24 cellular contexts compared by ENCODE assay signal in genomic region chr5:109354761-109355160, GRCh38. TPM values are rescaled to one million over a fixed set of nuclear protein-coding genes. Genes with fewer than 3 reads are reported as not detected.
DNase-seq lines count a peak whose midpoint lies in the region; ATAC-seq and TF ChIP-seq lines count a peak whose summit lies in the region.
"Had no signal": no experiment of that assay in that cellular context is flagged by ENCODE, and none has a peak within 500 bp of the region (broad histone marks: within the 10 kb centered on the region; RNA-seq: fewer than 3 reads in every experiment).

No MANE protein-coding gene starts in this region.

- H3K9me3 Mint-ChIP-seq in activated naive CD8-positive, alpha-beta T cell treated with anti-CD3 and anti-CD28 coated beads, Interleukin-2, amount 10 ng/mL, durations not matched to agents 7 days and 5 days = no peaks in the 10 kb centered on the region
- H3K9me3 Mint-ChIP-seq in activated naive CD8-positive, alpha-beta T cell treated with anti-CD3 and anti-CD28 coated beads for 36 hours = no peaks in the 10 kb centered on the region
- H3K9me3 Mint-ChIP-seq: GM23338, neural crest cell had no signal

- no peak overlapping the region for H3K4me3 ChIP-seq in PC-3 (ENCODE audit: low read length)
- no peak overlapping the region for H3K4me3 ChIP-seq in psoas muscle
- H3K4me3 ChIP-seq: GM23338, prostate gland, thyroid gland had no signal

- no peaks in the 10 kb centered on the region for H3K36me3 ChIP-seq in PC-3 (ENCODE audit: low read depth, low read length)
- H3K36me3 ChIP-seq in psoas muscle (ENCODE audit: insufficient read depth in 1 of 2, low read depth in 1 of 2) = peaks cover 0 to 45% of the 10 kb centered on the region in 2 donors
- H3K36me3 ChIP-seq: prostate gland had no signal

- H3F3A ChIP-seq in PC-3 (ENCODE audit: low read length, unreplicated experiment) = no peaks in the 10 kb centered on the region

- peak; percentile 33 for ATAC-seq in activated naive CD8-positive, alpha-beta T cell treated with anti-CD3 and anti-CD28 coated beads, Interleukin-2, amount 10 ng/mL, durations not matched to agents 7 days and 5 days (ENCODE audit: low read depth)
- ATAC-seq in PC-3 (no peak), psoas muscle (peak; percentile 44 to 69 (median 58)), HG03045 (IDR thresholded peaks at IDR 0.05; ENCODE audit: unreplicated experiment) (no peak)
- ATAC-seq: GM23338 had no signal

- no peak for TF ChIP-seq CTCF in PC-3 (conservative IDR thresholded peaks at IDR 0.05; ENCODE audit: low read depth, low read length)
- TF ChIP-seq CTCF in psoas muscle (IDR thresholded peaks at IDR 0.05) = no peak

- intact Hi-C loops in PC-3 (cut with micrococcal nuclease) (no loop called here), psoas muscle (cut with DNase I) (no loop called here)

- no peak for DNase-seq in activated naive CD8-positive, alpha-beta T cell treated with anti-CD3 and anti-CD28 coated beads, Interleukin-2, amount 10 ng/mL, durations not matched to agents 7 days and 5 days
- no peak for DNase-seq in activated naive CD8-positive, alpha-beta T cell treated with anti-CD3 and anti-CD28 coated beads for 36 hours
- DNase-seq in PC-3 (peak; percentile 18), dermis blood vessel endothelial cell (peak; percentile 13), psoas muscle (peak; percentile 22 to 36), DMS53 treated with DMSO at 0.1 percent for 48 hours (lab: John Stamatoyannopoulos, UW; ENCODE audit: unreplicated experiment) (no peak), SKM-1 treated with dmso at 0.1 percent for 144 hours (lab: John Stamatoyannopoulos, UW; ENCODE audit: unreplicated experiment) (no peak)
- DNase-seq: activated CD4-positive, alpha-beta T cell treated with anti-CD3 and anti-CD28 coated beads for 48 hours; activated CD8-positive, alpha-beta memory T cell treated with anti-CD3 and anti-CD28 coated beads, Interleukin-2, amount 50 U/mL, for 4 hours; C1 segment of cervical spinal cord; caudate nucleus; head of caudate nucleus; Karpas-422; NCI-H1417 treated with DMSO at 0.1 percent for 48 hours; NCI-H2171 treated with DMSO at 0.1 percent for 48 hours; NCI-H526; stimulated activated CD4-positive, alpha-beta T cell treated with anti-CD3 and anti-CD28 coated beads, Interleukin-4, amount 100 ng/mL, for 24 hours; stimulated activated naive CD4-positive, alpha-beta T cell treated with Interleukin-2 at 50 U/mL for 16 hours; SW 1271; thyroid gland had no signal

- no peaks in the 10 kb centered on the region for H3K9me2 ChIP-seq in PC-3 (replicated peaks; ENCODE audit: low read length)

- H3K27ac ChIP-seq in PC-3 (ENCODE audit: low read length) (no peak overlapping the region), psoas muscle (no peak overlapping the region)
- H3K27ac ChIP-seq: prostate gland, thyroid gland had no signal

- 81 to 98% (median 87%) methylated on average over 2 of the region's 2 CpGs for WGBS in psoas muscle, 3 donors

- no peaks in the 10 kb centered on the region for H3K27me3 Mint-ChIP-seq in activated naive CD8-positive, alpha-beta T cell treated with anti-CD3 and anti-CD28 coated beads, Interleukin-2, amount 10 ng/mL, durations not matched to agents 7 days and 5 days
- H3K27me3 Mint-ChIP-seq in activated naive CD8-positive, alpha-beta T cell treated with anti-CD3 and anti-CD28 coated beads for 36 hours = no peaks in the 10 kb centered on the region

- no peaks in the 10 kb centered on the region for H4K20me1 ChIP-seq in PC-3 (ENCODE audit: low read length)

- no peaks in the 10 kb centered on the region for H3K79me2 ChIP-seq in PC-3 (ENCODE audit: low read length)

- peaks cover 24% of the 10 kb centered on the region for H3K36me3 Mint-ChIP-seq in activated naive CD8-positive, alpha-beta T cell treated with anti-CD3 and anti-CD28 coated beads, Interleukin-2, amount 10 ng/mL, durations not matched to agents 7 days and 5 days
- peaks cover 20% of the 10 kb centered on the region for H3K36me3 Mint-ChIP-seq in activated naive CD8-positive, alpha-beta T cell treated with anti-CD3 and anti-CD28 coated beads for 36 hours

- H3K4me3 Mint-ChIP-seq in activated naive CD8-positive, alpha-beta T cell treated with anti-CD3 and anti-CD28 coated beads, Interleukin-2, amount 10 ng/mL, durations not matched to agents 7 days and 5 days = no peak overlapping the region
- no peak overlapping the region for H3K4me3 Mint-ChIP-seq in activated naive CD8-positive, alpha-beta T cell treated with anti-CD3 and anti-CD28 coated beads for 36 hours
- H3K4me3 Mint-ChIP-seq: GM23338, neural crest cell had no signal

- H3K4me2 ChIP-seq in PC-3 (ENCODE audit: low read length) = no peak overlapping the region
- H3K4me2 ChIP-seq: GM23338 had no signal

- H3K9ac ChIP-seq in PC-3 (ENCODE audit: low read length) = no peak overlapping the region

- H3K27ac Mint-ChIP-seq in activated naive CD8-positive, alpha-beta T cell treated with anti-CD3 and anti-CD28 coated beads, Interleukin-2, amount 10 ng/mL, durations not matched to agents 7 days and 5 days = no peak overlapping the region
- no peak overlapping the region for H3K27ac Mint-ChIP-seq in activated naive CD8-positive, alpha-beta T cell treated with anti-CD3 and anti-CD28 coated beads for 36 hours
- H3K27ac Mint-ChIP-seq: GM23338 had no signal

- H3K4me1 ChIP-seq in PC-3 (ENCODE audit: insufficient read depth, low read length) = no peaks in the 10 kb centered on the region
- peaks cover 4% of the 10 kb centered on the region for H3K4me1 ChIP-seq in psoas muscle
- H3K4me1 ChIP-seq: prostate gland had no signal

- no peaks in the 10 kb centered on the region for H3K4me1 Mint-ChIP-seq in activated naive CD8-positive, alpha-beta T cell treated with anti-CD3 and anti-CD28 coated beads, Interleukin-2, amount 10 ng/mL, durations not matched to agents 7 days and 5 days
- peaks cover 16% of the 10 kb centered on the region for H3K4me1 Mint-ChIP-seq in activated naive CD8-positive, alpha-beta T cell treated with anti-CD3 and anti-CD28 coated beads for 36 hours
- H3K4me1 Mint-ChIP-seq: GM23338 had no signal

- no TSS peak for BruUV-seq in PC-3 (replicated peaks; lab: Mats Ljungman, UMichigan)

- no peaks in the 10 kb centered on the region for H3K9me3 ChIP-seq in PC-3 (ENCODE audit: low read length)
- H3K9me3 ChIP-seq in psoas muscle = no peaks in the 10 kb centered on the region
- H3K9me3 ChIP-seq: prostate gland, thyroid gland had no signal

- no peak overlapping the region for H2AFZ ChIP-seq in PC-3 (ENCODE audit: low read length)
- H2AFZ ChIP-seq: GM23338 had no signal

- H3K27me3 ChIP-seq in PC-3 (ENCODE audit: low read length) (no peaks in the 10 kb centered on the region), psoas muscle (ENCODE audit: insufficient read depth in 3 of 3, low read length in 2 of 3) (no peaks in the 10 kb centered on the region)
- H3K27me3 ChIP-seq: thyroid gland had no signal

- CTCF ChIA-PET in PC-3 (lab: Charles Lee) = no interaction called here

- POLR2A ChIA-PET in activated naive CD8-positive, alpha-beta T cell treated with anti-CD3 and anti-CD28 coated beads, Interleukin-2, amount 10 ng/mL, durations not matched to agents 7 days and 5 days (lab: Charles Lee) = no interaction called here
- POLR2A ChIA-PET in PC-3 (lab: Charles Lee; ENCODE audit: unreplicated experiment) = no interaction called here

RNA-seq across cellular contexts. Expression of gene PJA2, which starts 55.0 kb away (rescaled TPM):
- total RNA-seq in activated naive CD8-positive, alpha-beta T cell treated with anti-CD3 and anti-CD28 coated beads, Interleukin-2, amount 10 ng/mL, durations not matched to agents 7 days and 5 days = 10 to 100 TPM; 72.2 to 75.6 TPM
- total RNA-seq in activated naive CD8-positive, alpha-beta T cell treated with anti-CD3 and anti-CD28 coated beads for 36 hours = 10 to 100 TPM; 55.4 to 55.6 TPM
- total RNA-seq in PC-3 (2014; rRNA removed) (12.8 and 14.3 TPM in 2 replicates), dermis blood vessel endothelial cell (79.0 and 95.2 TPM in 2 replicates), psoas muscle (10 to 100 TPM; 39.3 to 66.9 (median 51.3) TPM)
- 10 to 100 TPM; 20.9 to 34.1 (median 23.3) TPM for polyA plus RNA-seq in psoas muscle

Comparison
In these comparisons a context has a peak if more than half of its experiments do, and no peak if none do; other contexts are left out.
1. ATAC-seq: peak in activated naive CD8-positive, alpha-beta T cell treated with anti-CD3 and anti-CD28 coated beads, Interleukin-2, amount 10 ng/mL, durations not matched to agents 7 days and 5 days (single experiment) and psoas muscle (4 of 4); none in PC-3 (single experiment) and HG03045 (single experiment).
2. DNase-seq: peak in PC-3 (single experiment), dermis blood vessel endothelial cell (single experiment) and psoas muscle (2 of 2); none in activated naive CD8-positive, alpha-beta T cell treated with anti-CD3 and anti-CD28 coated beads, Interleukin-2, amount 10 ng/mL, durations not matched to agents 7 days and 5 days (single experiment), activated naive CD8-positive, alpha-beta T cell treated with anti-CD3 and anti-CD28 coated beads for 36 hours (single experiment), DMS53 treated with DMSO at 0.1 percent for 48 hours (single experiment) and SKM-1 treated with dmso at 0.1 percent for 144 hours (single experiment).